Comparison of ENCODE assay signal across 18 cellular contexts in the genomic region with DNA sequence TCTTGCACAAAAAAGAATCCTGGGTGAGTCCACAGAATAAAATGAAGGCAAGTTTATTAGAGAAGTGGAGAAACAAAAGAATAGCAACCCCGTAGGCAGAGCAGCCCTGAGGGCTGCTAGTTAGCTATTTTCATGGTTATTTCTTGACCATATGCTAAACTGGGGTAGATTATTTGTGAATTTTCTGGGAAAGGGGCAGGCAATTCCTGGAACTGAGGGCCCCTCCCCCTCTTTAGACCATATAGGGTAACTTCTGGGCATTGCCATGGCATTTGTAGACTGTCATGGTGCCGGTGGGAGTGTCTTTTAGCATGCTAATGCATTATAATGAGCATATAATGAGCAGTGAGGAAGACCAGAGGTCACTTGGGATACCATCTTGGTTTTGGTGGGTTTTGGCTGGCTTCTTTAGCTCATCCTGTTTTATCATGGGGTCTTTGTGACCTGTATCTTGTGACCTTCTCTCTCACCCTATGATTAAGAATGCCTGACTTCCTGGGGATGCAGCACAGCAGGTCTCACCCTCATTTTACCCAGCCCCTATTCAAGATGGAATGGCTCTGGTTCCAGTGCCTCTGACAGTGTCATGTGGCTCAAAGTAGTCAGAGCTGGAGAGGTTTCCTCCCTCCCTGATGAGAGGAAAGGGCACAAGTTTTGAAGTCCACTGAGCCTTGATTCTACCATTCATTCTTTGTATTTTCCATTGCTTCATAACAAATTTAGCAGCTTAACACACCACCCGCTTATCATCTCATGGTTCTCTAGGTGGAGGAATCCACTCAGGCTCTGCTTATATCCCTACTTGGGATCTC. TPM values are rescaled to one million over a fixed set of nuclear protein-coding genes. Genes with fewer than 3 reads are reported as not detected.
A peak's percentile ranks its signal among the peaks of the same experiment; 100 is the strongest.
DNase-seq lines count a peak whose midpoint lies in the region; ATAC-seq and TF ChIP-seq lines count a peak whose summit lies in the region.
"Had no signal": no experiment of that assay in that cellular context is flagged by ENCODE, and none has a peak within 500 bp of the region (broad histone marks: within the 10 kb centered on the region; RNA-seq: fewer than 3 reads in every experiment).

No MANE protein-coding gene starts in this region.

- no peak overlapping the region for H3K4me3 Mint-ChIP-seq in activated CD8-positive, alpha-beta T cell treated with anti-CD3 and anti-CD28 coated beads, Interleukin-2, amount 10 ng/mL, durations not matched to agents 7 days and 5 days
- H3K4me3 Mint-ChIP-seq in memory B cell, result no peak overlapping the region

- intact Hi-C loops in head of caudate nucleus (cut with DNase I), result loop anchor here (10.0 kb wide), 1 partner anchor 81 kb away; no protein-coding TSS in a partner anchor

- no peaks in the 10 kb centered on the region for H3K27me3 ChIP-seq in AG04450 (ENCODE audit: control insufficient read depth, insufficient read depth, low read length)
- H3K27me3 ChIP-seq: ascending aorta, suprapubic skin had no signal

- H3K27ac ChIP-seq in AG04450 (ENCODE audit: low read depth, low read length), result peak overlapping the region; percentile 98
- H3K27ac ChIP-seq: suprapubic skin had no signal

- no peak overlapping the region for H3K4me3 ChIP-seq in AG04450 (ENCODE audit: low read depth, low read length)
- H3K4me3 ChIP-seq: ascending aorta, GM12878, suprapubic skin had no signal

- no peak for DNase-seq in AG04450 (ENCODE audit: low read depth, low spot score)
- DNase-seq in EH (ENCODE audit: low read depth), result peak; percentile 35
- DNase-seq in activated CD8-positive, alpha-beta T cell treated with anti-CD3 and anti-CD28 coated beads, Interleukin-2, amount 10 ng/mL, durations not matched to agents 7 days and 5 days, result no peak
- DNase-seq in memory B cell (ENCODE audit: low spot score in 2 of 2), result no peak
- DNase-seq in head of caudate nucleus, result no peak
- DNase-seq: GDM1; NCI-H2081 treated with DMSO at 0.1 percent for 48 hours; NCI-H524 treated with DMSO at 0.1 percent for 48 hours; occipital lobe; SHP77 treated with DMSO at 0.1 percent for 48 hours; stimulated activated CD4-positive, alpha-beta T cell treated with anti-CD3 and anti-CD28 coated beads, Interleukin-2, amount 100 ng/mL, for 48 hours; T1000 had no signal

- peaks cover 86% of the 10 kb centered on the region for H3K4me1 Mint-ChIP-seq in activated CD8-positive, alpha-beta T cell treated with anti-CD3 and anti-CD28 coated beads, Interleukin-2, amount 10 ng/mL, durations not matched to agents 7 days and 5 days (ENCODE audit: low read depth)
- H3K4me1 Mint-ChIP-seq in memory B cell, result peaks cover 16% of the 10 kb centered on the region

- peak overlapping the region; percentile 45 for H3K27ac Mint-ChIP-seq in activated CD8-positive, alpha-beta T cell treated with anti-CD3 and anti-CD28 coated beads, Interleukin-2, amount 10 ng/mL, durations not matched to agents 7 days and 5 days
- peak overlapping the region; percentile 60 for H3K27ac Mint-ChIP-seq in memory B cell

- no peaks in the 10 kb centered on the region; the same call in 1 of the 2 replicates for H3K9me3 ChIP-seq in AG04450 (ENCODE audit: control insufficient read depth, insufficient read depth, low read length)
- H3K9me3 ChIP-seq: ascending aorta, suprapubic skin had no signal

- TF ChIP-seq CTCF in AG04450 (IDR thresholded peaks at IDR 0.05; ENCODE audit: low read depth, low read length), result no peak

- POLR2A ChIA-PET in AG04450 (lab: Yijun Ruan, JAX), result no interaction called here
- POLR2A ChIA-PET in activated CD8-positive, alpha-beta T cell treated with anti-CD3 and anti-CD28 coated beads, Interleukin-2, amount 10 ng/mL, durations not matched to agents 7 days and 5 days (lab: Charles Lee), result no interaction called here

- CTCF ChIA-PET in AG04450 (lab: Charles Lee), result interaction anchor here (0.9 to 2.0 kb wide), 3 partner anchors 24 to 221 kb away, joined by 4 to 8 read pairs (median 7); no protein-coding TSS in a partner anchor
- CTCF ChIA-PET in activated CD8-positive, alpha-beta T cell treated with anti-CD3 and anti-CD28 coated beads, Interleukin-2, amount 10 ng/mL, durations not matched to agents 7 days and 5 days (lab: Charles Lee), result interaction anchor here (1.2 to 9.7 kb wide), 8 partner anchors 8 to 339 kb away, joined by 4 to 78 read pairs (median 8); no protein-coding TSS in a partner anchor

- ATAC-seq in activated CD8-positive, alpha-beta T cell treated with anti-CD3 and anti-CD28 coated beads, Interleukin-2, amount 10 ng/mL, durations not matched to agents 7 days and 5 days, result no peak
- ATAC-seq in memory B cell (ENCODE audit: low read depth) (no peak), HG03175 (IDR thresholded peaks at IDR 0.05; ENCODE audit: unreplicated experiment) (no peak), HG02885 (IDR thresholded peaks at IDR 0.05; ENCODE audit: poor library complexity, unreplicated experiment) (no peak), HG03135 (IDR thresholded peaks at IDR 0.05; ENCODE audit: unreplicated experiment) (no peak)
- ATAC-seq: GM12878 had no signal

- no peaks in the 10 kb centered on the region for H3K9me3 Mint-ChIP-seq in activated CD8-positive, alpha-beta T cell treated with anti-CD3 and anti-CD28 coated beads, Interleukin-2, amount 10 ng/mL, durations not matched to agents 7 days and 5 days (ENCODE audit: insufficient read depth)
- no peaks in the 10 kb centered on the region for H3K9me3 Mint-ChIP-seq in memory B cell

- peaks cover 18% of the 10 kb centered on the region for H3K36me3 Mint-ChIP-seq in activated CD8-positive, alpha-beta T cell treated with anti-CD3 and anti-CD28 coated beads, Interleukin-2, amount 10 ng/mL, durations not matched to agents 7 days and 5 days (ENCODE audit: low read depth)
- peaks cover 4% of the 10 kb centered on the region for H3K36me3 Mint-ChIP-seq in memory B cell

- no peaks in the 10 kb centered on the region for H3K27me3 Mint-ChIP-seq in activated CD8-positive, alpha-beta T cell treated with anti-CD3 and anti-CD28 coated beads, Interleukin-2, amount 10 ng/mL, durations not matched to agents 7 days and 5 days (ENCODE audit: low read depth)
- H3K27me3 Mint-ChIP-seq in memory B cell, result no peaks in the 10 kb centered on the region

RNA-seq across cellular contexts. Expression of gene LGALS9, which starts 55.7 kb away (rescaled TPM):
- 3.0 and 3.5 TPM in 2 replicates for polyA plus RNA-seq in AG04450 (2011; rRNA removed)
- 5.2 and 6.4 TPM in 2 replicates for polyA minus RNA-seq in AG04450 (2011; rRNA and poly(A)+ RNA removed)
- 100 to 1,000 TPM; 160 to 173 TPM for total RNA-seq in activated CD8-positive, alpha-beta T cell treated with anti-CD3 and anti-CD28 coated beads, Interleukin-2, amount 10 ng/mL, durations not matched to agents 7 days and 5 days
